ENCODE assay signal across 2 cellular contexts in genomic region chr3:149145361-149145760, GRCh38.
TF ChIP-seq lines count a peak whose summit lies in the region.

No MANE protein-coding gene starts in this region.

TF ChIP-seq in HepG2, 621 proteins besides CTCF, POLR2A, EP300 and RAD21:
- TF ChIP-seq MIER3 (CRISPR knock-in tag; IDR thresholded peaks at IDR 0.05; ENCODE audit: borderline replicate concordance): no peak
- no peak for TF ChIP-seq GABPB1 (CRISPR knock-in tag; IDR thresholded peaks at IDR 0.05)
- TF ChIP-seq MYPOP (CRISPR knock-in tag; IDR thresholded peaks at IDR 0.05): no peak
- TF ChIP-seq TBL1XR1 (IDR thresholded peaks at IDR 0.05; ENCODE audit: borderline replicate concordance, low read length, partially characterized antibody): no peak
- TF ChIP-seq IKZF5 (CRISPR knock-in tag; IDR thresholded peaks at IDR 0.05): no peak

TF ChIP-seq in K562, 482 proteins besides CTCF, POLR2A, EP300 and RAD21:
- TF ChIP-seq RNF2 (IDR thresholded peaks at IDR 0.05) (no peak), SRSF9 (IDR thresholded peaks at IDR 0.05; ENCODE audit: borderline replicate concordance, low read depth, low read length) (no peak), ZEB2 (IDR thresholded peaks at IDR 0.05) (no peak), MIER1 (IDR thresholded peaks at IDR 0.05; ENCODE audit: low read depth) (no peak), ZNF274 (IDR thresholded peaks at IDR 0.05; ENCODE audit: borderline replicate concordance, low read depth, low read length) (no peak), PTTG1 (tag; IDR thresholded peaks at IDR 0.05; ENCODE audit: low read depth) (no peak), ZNF431 (CRISPR knock-in tag; IDR thresholded peaks at IDR 0.05) (no peak), LARP7 (IDR thresholded peaks at IDR 0.05) (no peak), FOS (IDR thresholded peaks at IDR 0.05; ENCODE audit: extremely low read depth, insufficient read length) (no peak), BRF2 (IDR thresholded peaks at IDR 0.05; ENCODE audit: borderline replicate concordance, insufficient read depth, insufficient read length) (no peak)
